In genomic region chr1:29230204-29230552, GRCh38 we compare ENCODE assay signal across 1 cellular context.
TF ChIP-seq lines count a peak whose summit lies in the region.

No MANE protein-coding gene starts in this region.

TF ChIP-seq in endothelial cell of umbilical vein, 7 proteins besides CTCF, POLR2A, EP300 and RAD21:
- TF ChIP-seq GATA2 (IDR thresholded peaks at IDR 0.05; ENCODE audit: insufficient read depth, insufficient read length, low read depth, low read length) = no peak
- TF ChIP-seq EZH2 (IDR thresholded peaks at IDR 0.05; ENCODE audit: borderline replicate concordance, low read depth, low read length, severe bottlenecking) = no peak
- no peak for TF ChIP-seq POLR2AphosphoS5 (IDR thresholded peaks at IDR 0.05; ENCODE audit: insufficient read depth, low read depth, low read length)
- TF ChIP-seq FOS (IDR thresholded peaks at IDR 0.05; ENCODE audit: borderline replicate concordance, insufficient read depth, low read length) = no peak
- no peak for TF ChIP-seq MAX (IDR thresholded peaks at IDR 0.05; ENCODE audit: insufficient read depth, insufficient read length)
- no peak for TF ChIP-seq JUN (IDR thresholded peaks at IDR 0.05; ENCODE audit: borderline replicate concordance, insufficient read depth, insufficient read length, low read depth)
- TF ChIP-seq MYC (IDR thresholded peaks at IDR 0.05; ENCODE audit: low read depth, low read length) = no peak
